Comparison of ENCODE assay signal across 9 cellular contexts in genomic region chr15:101091080-101092017, GRCh38.
A peak's percentile ranks its signal among the peaks of the same experiment; 100 is the strongest.
DNase-seq lines count a peak whose midpoint lies in the region; ATAC-seq, FAIRE-seq and TF ChIP-seq lines count a peak whose summit lies in the region.
"Had no signal": no experiment of that assay in that cellular context is flagged by ENCODE, and none has a peak within 500 bp of the region (broad histone marks: within the 10 kb centered on the region; RNA-seq: fewer than 3 reads in every experiment).

No MANE protein-coding gene starts in this region.

- POLR2A ChIA-PET in HepG2 (lab: Yijun Ruan, JAX): interaction anchor here (1.0 to 3.4 kb wide), 7 partner anchors 10 to 165 kb away, joined by 3 to 36 read pairs (median 3); partner anchors contain the start of gene CHSY1

- H3K4me2 ChIP-seq in HepG2 (ENCODE audit: low read depth, low read length) (peak overlapping the region; percentile 86), smooth muscle cell (peak overlapping the region; percentile 64)

- peak; percentile 25 to 74; a peak in 2 of 4 replicates for TF ChIP-seq POLR2A in HepG2 (IDR thresholded peaks at IDR 0.05; ENCODE audit: insufficient read depth in 1 of 2, low read depth in 2 of 2, low read length in 2 of 2)

- no peaks in the 10 kb centered on the region for H3K27me3 ChIP-seq in colonic mucosa
- H3K27me3 ChIP-seq in HepG2 (ENCODE audit: control insufficient read depth in 1 of 2, insufficient read depth in 2 of 2, low read length in 2 of 2): peaks cover 0 to 4% of the 10 kb centered on the region in 2 experiments; a peak in 1 of 5 replicates
- H3K27me3 ChIP-seq in smooth muscle cell (ENCODE audit: low read depth): no peaks in the 10 kb centered on the region

- TF ChIP-seq EP300 in HepG2 (IDR thresholded peaks at IDR 0.05; ENCODE audit: low read depth in 2 of 2, low read length in 2 of 2) (peak; percentile 44 to 85; a peak in 3 of 4 replicates), HepG2 (CRISPR knock-in tag; IDR thresholded peaks at IDR 0.05; ENCODE audit: borderline replicate concordance) (peak; percentile 86; the same call in 1 of the 2 replicates)

- no peak overlapping the region for H3K4me3 ChIP-seq in colonic mucosa
- peak overlapping the region; percentile 36 to 81 (median 66); a peak in 5 of 6 replicates for H3K4me3 ChIP-seq in HepG2 (replicated peaks in 1 of 3; ENCODE audit: insufficient read depth in 1 of 3, low read depth in 2 of 3, low read length in 3 of 3)
- no peak overlapping the region for H3K4me3 ChIP-seq in smooth muscle cell

- H3K9me3 ChIP-seq in colonic mucosa (no peaks in the 10 kb centered on the region), HepG2 (ENCODE audit: low read length) (no peaks in the 10 kb centered on the region), smooth muscle cell (replicated peaks; ENCODE audit: low read depth) (no peaks in the 10 kb centered on the region)

- no peak overlapping the region for H2AFZ ChIP-seq in HepG2 (ENCODE audit: low read length)
- H2AFZ ChIP-seq in smooth muscle cell (ENCODE audit: low read depth): peak overlapping the region; percentile 63

- 1% methylated on average over 14 of the region's 20 CpGs for WGBS in HepG2 (ENCODE audit: low lambda C conversion rate)
- WGBS in smooth muscle cell (ENCODE audit: low lambda C conversion rate): 50% methylated on average over 20 of the region's 20 CpGs

- H3K9ac ChIP-seq in colonic mucosa (ENCODE audit: low read depth in 2 of 2, low read length in 2 of 2): peak overlapping the region in 1 of 2 donors; percentile 37
- H3K9ac ChIP-seq in HepG2 (ENCODE audit: insufficient read depth, low read depth, low read length): peak overlapping the region; percentile 77
- H3K9ac ChIP-seq in smooth muscle cell (ENCODE audit: low read depth): no peak overlapping the region

- TF ChIP-seq CTCF in colonic mucosa (IDR thresholded peaks at IDR 0.05) (no peak), HepG2 (CRISPR knock-in tag; IDR thresholded peaks at IDR 0.05) (0 out of 2 replicates have a peak, but pooled peaks have one; percentile 8), smooth muscle cell (IDR thresholded peaks at IDR 0.05; ENCODE audit: borderline replicate concordance, insufficient read depth, poor library complexity, severe bottlenecking) (no peak)

- BruUV-seq in HepG2 (replicated peaks; lab: Mats Ljungman, UMichigan): TSS peak; percentile 79

- peak overlapping the region; percentile 11 for H3K27ac ChIP-seq in colonic mucosa
- H3K27ac ChIP-seq in HepG2 (ENCODE audit: extremely low read length, insufficient read depth, low read length): peak overlapping the region; percentile 76
- H3K27ac ChIP-seq in smooth muscle cell (ENCODE audit: low read depth): peak overlapping the region; percentile 66

- H3K36me3 ChIP-seq in colonic mucosa (no peaks in the 10 kb centered on the region), HepG2 (replicated peaks in 1 of 2; ENCODE audit: control insufficient read depth in 1 of 2, insufficient read depth in 2 of 2, low read length in 2 of 2) (no peaks in the 10 kb centered on the region), smooth muscle cell (ENCODE audit: low read depth) (no peaks in the 10 kb centered on the region)

- in situ Hi-C loops in HepG2 (cut with HindIII; ENCODE audit: extremely low pct_ligation_motif_present, low pct_unique_long_range_greater_than_20kb): loop anchor here (5.0 kb wide), 1 partner anchor 36 kb away; no protein-coding TSS in a partner anchor

- no peak for TF ChIP-seq RAD21 in HepG2 (CRISPR knock-in tag; IDR thresholded peaks at IDR 0.05)

- ATAC-seq in HepG2 (peak; percentile 79), HG03175 (IDR thresholded peaks at IDR 0.05; ENCODE audit: unreplicated experiment) (no peak), GM18868 (IDR thresholded peaks at IDR 0.05; ENCODE audit: unreplicated experiment) (no peak), HG03139 (IDR thresholded peaks at IDR 0.05; ENCODE audit: unreplicated experiment) (no peak)

- H3K4me1 ChIP-seq in colonic mucosa: no peaks in the 10 kb centered on the region
- H3K4me1 ChIP-seq in HepG2 (ENCODE audit: insufficient read depth, low read length): peaks cover 62% of the 10 kb centered on the region
- H3K4me1 ChIP-seq in smooth muscle cell (ENCODE audit: low read depth): peaks cover 3% of the 10 kb centered on the region

- H3F3A ChIP-seq in smooth muscle cell (ENCODE audit: low read depth): no peaks in the 10 kb centered on the region

- DNase-seq in HCEC 1CT (peak; percentile 56), colonic mucosa (no peak), HepG2 (ENCODE audit: low spot score) (peak; percentile 97), smooth muscle cell (lab: John Stamatoyannopoulos, UW; ENCODE audit: unreplicated experiment) (no peak), NCI-H187 (lab: John Stamatoyannopoulos, UW) (no peak)
- DNase-seq: activated CD8-positive, alpha-beta memory T cell treated with anti-CD3 and anti-CD28 coated beads, Interleukin-2, amount 50 U/mL, for 4 hours had no signal

- CTCF ChIA-PET in HepG2 (lab: Yijun Ruan, JAX; ENCODE audit: low intra/inter-chr PET ratio, low total read pairs): interaction anchor here (5.4 kb wide), 1 partner anchor 166 kb away, joined by 37 read pairs; no protein-coding TSS in a partner anchor

- FAIRE-seq in HepG2 (lab: Jason Lieb, UNC): peak; percentile 98

- peaks cover 20% of the 10 kb centered on the region for H3K79me2 ChIP-seq in HepG2 (ENCODE audit: insufficient read depth, low read length)
- peaks cover 6% of the 10 kb centered on the region for H3K79me2 ChIP-seq in smooth muscle cell (ENCODE audit: low read depth)

- H4K20me1 ChIP-seq in HepG2 (ENCODE audit: insufficient read depth, low read length) (no peaks in the 10 kb centered on the region), smooth muscle cell (ENCODE audit: low read depth) (no peaks in the 10 kb centered on the region)

- intact Hi-C loops in colonic mucosa (cut with DNase I): no loop called here
- intact Hi-C loops in HepG2 (cut with micrococcal nuclease; ENCODE audit: unreplicated experiment): loop anchor here (1.0 to 5.0 kb wide), 3 partner anchors 22 to 57 kb away; no protein-coding TSS in a partner anchor

TF ChIP-seq in HepG2, 621 proteins besides CTCF, POLR2A, EP300 and RAD21 (continues in another document):
- no peak for TF ChIP-seq MZF1 (CRISPR knock-in tag; IDR thresholded peaks at IDR 0.05; ENCODE audit: borderline replicate concordance)
- no peak for TF ChIP-seq ZNF513 (CRISPR knock-in tag; conservative IDR thresholded peaks at IDR 0.05)
- TF ChIP-seq ZBTB7A (CRISPR knock-in tag; IDR thresholded peaks at IDR 0.05): no peak
- no peak; the same call in 1 of the 2 replicates for TF ChIP-seq GATAD1 (CRISPR knock-in tag; IDR thresholded peaks at IDR 0.05)
- TF ChIP-seq ZNF260 (CRISPR knock-in tag; IDR thresholded peaks at IDR 0.05; ENCODE audit: borderline replicate concordance, low read depth): no peak
- 0 out of 2 replicates have a peak, but pooled peaks have one; percentile 42 for TF ChIP-seq ZNF563 (CRISPR knock-in tag; IDR thresholded peaks at IDR 0.05)
- TF ChIP-seq TERF1 (CRISPR knock-in tag; IDR thresholded peaks at IDR 0.05): no peak
- TF ChIP-seq CSRNP2 (CRISPR knock-in tag; conservative IDR thresholded peaks at IDR 0.05; ENCODE audit: low read depth): no peak
- 0 out of 2 replicates have a peak, but pooled peaks have one; percentile 33 for TF ChIP-seq ZNF335 (CRISPR knock-in tag; IDR thresholded peaks at IDR 0.05)

Comparison
In these comparisons a context has a peak if more than half of its experiments do, and no peak if none do; other contexts are left out.
1. DNase-seq: peak in HCEC 1CT (single experiment) and HepG2 (single experiment); none in colonic mucosa (single experiment), smooth muscle cell (single experiment) and NCI-H187 (0 of 2).
2. H3K27ac ChIP-seq: peak in every context shown above with its lines; median percentile 76 in HepG2; 66 in smooth muscle cell; 11 in colonic mucosa.
3. H3K4me3 ChIP-seq: peak in HepG2 (3 of 3); none in colonic mucosa (single experiment) and smooth muscle cell (single experiment).